22 cellular contexts compared by ENCODE assay signal in genomic region chr5:36719266-36719665, GRCh38.
"Had no signal": no experiment of that assay in that cellular context is flagged by ENCODE, and none has a peak within 500 bp of the region (broad histone marks: within the 10 kb centered on the region; RNA-seq: fewer than 3 reads in every experiment).

No MANE protein-coding gene starts in this region.

- H3K9ac ChIP-seq: neural progenitor cell, parathyroid adenoma had no signal

- ATAC-seq: esophagus mucosa; naive thymus-derived CD4-positive, alpha-beta T cell; sciatic nerve; stimulated activated effector memory CD8-positive, alpha-beta T cell treated with anti-CD3 and anti-CD28 coated beads, Interleukin-12 subunit alpha, Interleukin-12 subunit beta, amount 100 ng/mL, for 72 hours had no signal

- H3K4me2 ChIP-seq: neural progenitor cell had no signal

- H3K4me3 ChIP-seq: neural progenitor cell, stomach, thyroid gland, vagina had no signal

- H3K9me3 ChIP-seq: stomach, thyroid gland, vagina had no signal

- FAIRE-seq: frontal cortex, keratinocyte had no signal

- DNase-seq: effector CD8-positive, alpha-beta T cell; endodermal cell; hypothalamus; immature natural killer cell; mesendoderm; midbrain; naive thymus-derived CD4-positive, alpha-beta T cell; stimulated activated CD4-positive, alpha-beta T cell treated with anti-CD3 and anti-CD28 coated beads, Interleukin-2, amount 100 ng/mL, for 24 hours; stimulated activated CD4-positive, alpha-beta T cell treated with anti-CD3 and anti-CD28 coated beads, Interleukin-4, amount 100 ng/mL, for 24 hours; stimulated activated naive CD4-positive, alpha-beta T cell treated with Interleukin-2 at 50 U/mL for 16 hours; stomach; thyroid gland; trophoblast cell had no signal

- H3K4me1 ChIP-seq: parathyroid adenoma, thyroid gland, vagina had no signal

- H2AFZ ChIP-seq: neural progenitor cell, parathyroid adenoma had no signal

- H3K27ac ChIP-seq: epithelial cell of prostate, neural progenitor cell, parathyroid adenoma, stomach, thyroid gland, vagina had no signal

- H3K27me3 ChIP-seq: neural progenitor cell, stomach, thyroid gland, vagina had no signal

- H3K79me2 ChIP-seq: parathyroid adenoma had no signal

- H3K36me3 ChIP-seq: neural progenitor cell, stomach, thyroid gland, vagina had no signal
